ENCODE assay signal across 8 cellular contexts in genomic region chr2:224039080-224039769, GRCh38. TPM values are rescaled to one million over a fixed set of nuclear protein-coding genes. Genes with fewer than 3 reads are reported as not detected.
DNase-seq lines count a peak whose midpoint lies in the region; ATAC-seq and TF ChIP-seq lines count a peak whose summit lies in the region.

Gene SERPINE2 (minus strand): TSS chr2:224039286. CDS start chr2:224001900, 37,386 bp downstream.

- H3K27ac ChIP-seq in SJCRH30 (peak within 1 kb of the TSS; percentile 51), osteoblast (ENCODE audit: low read depth, low read length) (peak within 1 kb of the TSS; percentile 17)

- H3K4me2 ChIP-seq in osteoblast (ENCODE audit: insufficient read depth, low read length), result peak within 1 kb of the TSS; percentile 96

- DNase-seq in C1 segment of cervical spinal cord (lab: John Stamatoyannopoulos, UW) (peak in 13 of 14 donors; percentile 25 to 91 (median 62)), SJCRH30 (peak; percentile 80 to 82), Right ventricle myocardium inferior (ENCODE audit: missing footprints) (peak; percentile 75), osteoblast (ENCODE audit: insufficient read length, low spot score, missing footprints) (peak; percentile 93), type B pancreatic cell (ENCODE audit: extremely low spot score, unreplicated experiment) (peak; percentile 72)

- ATAC-seq in GM19395 (IDR thresholded peaks at IDR 0.05; ENCODE audit: unreplicated experiment) (peak; percentile 57), HG03571 (IDR thresholded peaks at IDR 0.05; ENCODE audit: unreplicated experiment) (peak; percentile 54), Right ventricle myocardium inferior (peak; percentile 62)

- intact Hi-C loops in Right ventricle myocardium inferior (cut with DNase I), result loop anchor here (5.0 kb wide), 1 partner anchor 42 kb away; no protein-coding TSS in a partner anchor

- H2AFZ ChIP-seq in osteoblast (ENCODE audit: low read length), result peak within 1 kb of the TSS; percentile 83

- peaks cover 5% of the 10 kb centered on the region; the same call in 1 of the 2 replicates for H3K4me1 ChIP-seq in SJCRH30
- H3K4me1 ChIP-seq in osteoblast (ENCODE audit: insufficient read depth, low read length), result peaks cover 9% of the 10 kb centered on the region

- peak within 1 kb of the TSS; percentile 96 for H3K4me3 Mint-ChIP-seq in activated naive CD8-positive, alpha-beta T cell
- H3K4me3 Mint-ChIP-seq in type B pancreatic cell, result peak within 1 kb of the TSS; percentile 95

- peaks cover 43% of the 10 kb centered on the region for H3K79me2 ChIP-seq in osteoblast (ENCODE audit: insufficient read depth, low read length)

- no peaks in the 10 kb centered on the region for H3K9me3 ChIP-seq in SJCRH30 (replicated peaks)
- H3K9me3 ChIP-seq in osteoblast (ENCODE audit: low read depth, low read length), result no peaks in the 10 kb centered on the region

- TF ChIP-seq CTCF in osteoblast (IDR thresholded peaks at IDR 0.05; ENCODE audit: extremely low read depth, low read depth, low read length) (peak; percentile 37), type B pancreatic cell (conservative IDR thresholded peaks at IDR 0.05) (peak; percentile 27)

- no peaks in the 10 kb centered on the region for H3K9me3 Mint-ChIP-seq in activated naive CD8-positive, alpha-beta T cell (ENCODE audit: low read depth)
- H3K9me3 Mint-ChIP-seq in type B pancreatic cell, result no peaks in the 10 kb centered on the region

- H3K27me3 ChIP-seq in SJCRH30 (peaks cover 3% of the 10 kb centered on the region; the same call in 1 of the 2 replicates), osteoblast (ENCODE audit: insufficient read depth, low read length) (no peaks in the 10 kb centered on the region)

- H3K4me1 Mint-ChIP-seq in activated naive CD8-positive, alpha-beta T cell (ENCODE audit: low read depth), result peaks cover 22% of the 10 kb centered on the region
- H3K4me1 Mint-ChIP-seq in type B pancreatic cell (ENCODE audit: unreplicated experiment), result peaks cover 15% of the 10 kb centered on the region

- H3K36me3 Mint-ChIP-seq in activated naive CD8-positive, alpha-beta T cell, result peaks cover 3% of the 10 kb centered on the region
- H3K36me3 Mint-ChIP-seq in type B pancreatic cell, result peaks cover under 1% of the 10 kb centered on the region

- peak within 1 kb of the TSS; percentile 69 for H3K27ac Mint-ChIP-seq in activated naive CD8-positive, alpha-beta T cell
- H3K27ac Mint-ChIP-seq in type B pancreatic cell, result peak within 1 kb of the TSS; percentile 9

- H4K20me1 ChIP-seq in osteoblast (ENCODE audit: insufficient read depth, low read length), result peaks cover 28% of the 10 kb centered on the region

- H3K4me3 ChIP-seq in SJCRH30, result peak within 1 kb of the TSS; percentile 77
- peak within 1 kb of the TSS; percentile 87 for H3K4me3 ChIP-seq in osteoblast (ENCODE audit: insufficient read depth, low read length)

- peaks cover 10% of the 10 kb centered on the region for H3K27me3 Mint-ChIP-seq in activated naive CD8-positive, alpha-beta T cell
- peaks cover 78% of the 10 kb centered on the region for H3K27me3 Mint-ChIP-seq in type B pancreatic cell

- H3K36me3 ChIP-seq in SJCRH30, result no peaks in the 10 kb centered on the region
- peaks cover 3% of the 10 kb centered on the region for H3K36me3 ChIP-seq in osteoblast (ENCODE audit: insufficient read depth, low read length)

RNA-seq across cellular contexts. Expression of gene SERPINE2, which starts in this region (rescaled TPM):
- 48.2 and 51.1 TPM in 2 replicates for total RNA-seq in SJCRH30 (2014; rRNA removed; shearing (Covaris generic))
- total RNA-seq in Right ventricle myocardium inferior, result 6.1 TPM
- total RNA-seq in osteoblast, result 658 and 835 TPM in 2 replicates
- 23.0 and 37.4 TPM in 2 replicates for total RNA-seq in type B pancreatic cell (ENCODE audit: low replicate concordance)

Comparison
In these comparisons a context has a peak if more than half of its experiments do, and no peak if none do; other contexts are left out.
1. Peak in every context shown above with its lines: DNase-seq, ATAC-seq, H3K4me3 ChIP-seq and H3K27ac ChIP-seq.
2. RNA of gene SERPINE2 (total RNA-seq): 658 to 835 TPM in osteoblast; 48.2 to 51.1 TPM in SJCRH30, 23.0 to 37.4 TPM in type B pancreatic cell and 6.1 TPM in Right ventricle myocardium inferior (single experiment); every median in the first group is over 10 times any median in the second.